24 cellular contexts compared by ENCODE assay signal in genomic region chr12:90672081-90672480, GRCh38.
"Had no signal": no experiment of that assay in that cellular context is flagged by ENCODE, and none has a peak within 500 bp of the region (broad histone marks: within the 10 kb centered on the region; RNA-seq: fewer than 3 reads in every experiment).

No MANE protein-coding gene starts in this region.

- H3K27me3 ChIP-seq: dorsolateral prefrontal cortex, gastrocnemius medialis, heart right ventricle, neural progenitor cell, pancreas, right lobe of liver, spleen, testis had no signal

- H3K4me1 Mint-ChIP-seq: neural progenitor cell; stimulated activated naive B cell treated with anti-CD40 and anti-IgM and Interleukin-4, amounts not matched to agents 10 μg/mL and 1 μg/mL and 100 μg/mL, for 72 hours; stimulated activated naive CD8-positive, alpha-beta T cell treated with anti-CD3 and anti-CD28 coated beads, Interleukin-15, amount 100 ng/mL, for 72 hours had no signal

- H3K4me3 ChIP-seq: coronary artery, dorsolateral prefrontal cortex, gastrocnemius medialis, heart right ventricle, neural progenitor cell, pancreas, prostate gland, right lobe of liver, spleen, testis had no signal

- H3K4me1 ChIP-seq: gastrocnemius medialis, heart right ventricle, neural progenitor cell, pancreas, prostate gland, right lobe of liver, spleen, testis had no signal

- H3K4me3 Mint-ChIP-seq: natural killer cell treated with Interleukin-12 subunit alpha and Interleukin-12 subunit beta and Interleukin-15 and Interleukin-18, amount 100 ng/mL, for 72 hours; neural progenitor cell; stimulated activated naive B cell treated with anti-CD40 and anti-IgM and Interleukin-4, amounts not matched to agents 10 μg/mL and 1 μg/mL and 100 μg/mL, for 72 hours; stimulated activated naive CD8-positive, alpha-beta T cell treated with anti-CD3 and anti-CD28 coated beads, Interleukin-15, amount 100 ng/mL, for 72 hours had no signal

- H3K27me3 Mint-ChIP-seq: natural killer cell treated with Interleukin-12 subunit alpha and Interleukin-12 subunit beta and Interleukin-15 and Interleukin-18, amount 100 ng/mL, for 72 hours; stimulated activated naive B cell treated with anti-CD40 and anti-IgM and Interleukin-4, amounts not matched to agents 10 μg/mL and 1 μg/mL and 100 μg/mL, for 72 hours; stimulated activated naive CD8-positive, alpha-beta T cell treated with anti-CD3 and anti-CD28 coated beads, Interleukin-15, amount 100 ng/mL, for 72 hours had no signal

- H3K9ac ChIP-seq: neural progenitor cell had no signal

- H3K4me2 ChIP-seq: neural progenitor cell had no signal

- H3K27ac Mint-ChIP-seq: natural killer cell treated with Interleukin-12 subunit alpha and Interleukin-12 subunit beta and Interleukin-15 and Interleukin-18, amount 100 ng/mL, for 72 hours; neural progenitor cell; stimulated activated naive B cell treated with anti-CD40 and anti-IgM and Interleukin-4, amounts not matched to agents 10 μg/mL and 1 μg/mL and 100 μg/mL, for 72 hours; stimulated activated naive CD8-positive, alpha-beta T cell treated with anti-CD3 and anti-CD28 coated beads, Interleukin-15, amount 100 ng/mL, for 72 hours had no signal

- FAIRE-seq: pancreas had no signal

- H3K36me3 Mint-ChIP-seq: natural killer cell treated with Interleukin-12 subunit alpha and Interleukin-12 subunit beta and Interleukin-15 and Interleukin-18, amount 100 ng/mL, for 72 hours; neural progenitor cell; stimulated activated naive B cell treated with anti-CD40 and anti-IgM and Interleukin-4, amounts not matched to agents 10 μg/mL and 1 μg/mL and 100 μg/mL, for 72 hours had no signal

- H3K36me3 ChIP-seq: gastrocnemius medialis, heart right ventricle, neural progenitor cell, pancreas, prostate gland, right lobe of liver, spleen had no signal

- H3K9me3 ChIP-seq: gastrocnemius medialis, heart right ventricle, pancreas, prostate gland, right lobe of liver, testis had no signal

- H3K27ac ChIP-seq: coronary artery, dorsolateral prefrontal cortex, gastrocnemius medialis, heart right ventricle, neural progenitor cell, pancreas, prostate gland, right lobe of liver, spleen, testis had no signal

- DNase-seq: cerebellar nuclear complex; dorsolateral prefrontal cortex; effector CD8-positive, alpha-beta T cell; gastrocnemius medialis; heart right ventricle; hypothalamus; islet precursor cell; occipital lobe; pancreas; retina; right lobe of liver; spleen; stimulated activated CD4-positive, alpha-beta T cell treated with anti-CD3 and anti-CD28 coated beads, Interleukin-15, amount 100 ng/mL, for 24 hours; stimulated activated CD4-positive, alpha-beta T cell treated with anti-CD3 and anti-CD28 coated beads, Interleukin-1b, Interleukin-23, amount 100 ng/mL, for 48 hours; stimulated activated CD4-positive, alpha-beta T cell treated with anti-CD3 and anti-CD28 coated beads, Interleukin-4, amount 100 ng/mL, for 24 hours; stimulated activated naive B cell treated with anti-CD40 and anti-IgM and Interleukin-4, amounts not matched to agents 10 μg/mL and 1 μg/mL and 100 μg/mL, for 72 hours; stimulated activated naive CD8-positive, alpha-beta T cell treated with anti-CD3 and anti-CD28 coated beads, Interleukin-15, amount 100 ng/mL, for 72 hours; testis had no signal

- H2AFZ ChIP-seq: neural progenitor cell had no signal

- H3K9me3 Mint-ChIP-seq: neural progenitor cell had no signal

- ATAC-seq: esophagus mucosa; gastrocnemius medialis; heart right ventricle; left lobe of liver; natural killer cell treated with Interleukin-12 subunit alpha and Interleukin-12 subunit beta and Interleukin-15 and Interleukin-18, amount 100 ng/mL, for 72 hours; pancreas; right lobe of liver; stimulated activated naive B cell treated with anti-CD40 and anti-IgM and Interleukin-4, amounts not matched to agents 10 μg/mL and 1 μg/mL and 100 μg/mL, for 72 hours; stimulated activated naive CD8-positive, alpha-beta T cell treated with anti-CD3 and anti-CD28 coated beads, Interleukin-15, amount 100 ng/mL, for 72 hours had no signal
